8 cellular contexts compared by ENCODE assay signal in the genomic region with DNA sequence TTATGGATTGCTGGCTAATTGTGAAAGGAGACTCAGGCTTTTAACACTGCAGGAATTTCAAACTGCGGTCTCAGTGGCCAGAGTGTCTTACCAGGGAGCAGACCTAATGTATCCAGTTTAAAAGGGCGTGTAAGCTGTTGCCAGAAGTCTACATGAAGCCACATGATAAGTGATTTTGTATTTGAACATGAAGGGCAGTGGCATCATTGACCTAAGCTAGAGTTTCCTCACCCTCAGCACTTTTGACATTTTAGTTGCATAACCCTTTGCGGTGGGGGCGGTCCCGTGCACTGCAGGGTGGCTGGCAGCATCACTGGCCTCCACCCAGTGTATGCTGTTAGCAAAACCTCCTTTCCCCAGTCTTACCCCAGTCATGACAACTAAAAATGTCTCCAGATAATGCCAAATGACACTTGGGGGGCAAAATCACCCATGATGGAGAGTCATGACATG. TPM values are rescaled to one million over a fixed set of nuclear protein-coding genes. Genes with fewer than 3 reads are reported as not detected.
DNase-seq lines count a peak whose midpoint lies in the region; ATAC-seq and TF ChIP-seq lines count a peak whose summit lies in the region.

No MANE protein-coding gene starts in this region.

- H3K9ac ChIP-seq in MM.1S (ENCODE audit: low read length) (no peak overlapping the region), SK-N-SH (no peak overlapping the region)

- H2AFZ ChIP-seq in MM.1S (ENCODE audit: low read length) (no peak overlapping the region), SK-N-SH (ENCODE audit: low read depth) (no peak overlapping the region)

- no peak for TF ChIP-seq RAD21 in SK-N-SH (IDR thresholded peaks at IDR 0.05; ENCODE audit: low read length)

- H3K4me3 Mint-ChIP-seq in activated naive CD4-positive, alpha-beta T cell treated with anti-CD3 and anti-CD28 coated beads, Interleukin-2, amount 50 U/mL, for 24 hours = peak overlapping the region; percentile 42

- peaks cover 96% of the 10 kb centered on the region for H3K4me1 Mint-ChIP-seq in activated naive CD4-positive, alpha-beta T cell treated with anti-CD3 and anti-CD28 coated beads, Interleukin-2, amount 50 U/mL, for 24 hours

- 92% methylated on average over 5 of the region's 5 CpGs for WGBS in SK-N-SH (ENCODE audit: low lambda C conversion rate)

- H3K4me3 ChIP-seq in DOHH2 (ENCODE audit: low read length) = peak overlapping the region; percentile 29
- H3K4me3 ChIP-seq in MM.1S (ENCODE audit: low read length) = no peak overlapping the region
- H3K4me3 ChIP-seq in muscle layer of duodenum (ENCODE audit: low read depth in 1 of 2, low read length in 2 of 2) = no peak overlapping the region
- H3K4me3 ChIP-seq in SK-N-SH (ENCODE audit: low read depth in 2 of 2, low read length in 1 of 2) = no peak overlapping the region

- TF ChIP-seq CTCF in DOHH2 (IDR thresholded peaks at IDR 0.05; ENCODE audit: low read depth, low read length, poor library complexity, severe bottlenecking) = no peak
- no peak for TF ChIP-seq CTCF in MM.1S (IDR thresholded peaks at IDR 0.05; ENCODE audit: low read length)
- no peak for TF ChIP-seq CTCF in SK-N-SH (IDR thresholded peaks at IDR 0.05)

- H3K27ac ChIP-seq in DOHH2 (ENCODE audit: low read depth, low read length) (peak overlapping the region; percentile 24; the same call in 1 of the 2 replicates), MM.1S (ENCODE audit: low read length) (peak overlapping the region; percentile 12; the same call in 1 of the 2 replicates), muscle layer of duodenum (ENCODE audit: low read length) (peak overlapping the region; percentile 80), SK-N-SH (ENCODE audit: low read depth in 2 of 2, low read length in 1 of 2) (peak overlapping the region in 1 of 2 experiments; percentile 60; a peak in 1 of 4 replicates)

- H3K9me3 Mint-ChIP-seq in activated naive CD4-positive, alpha-beta T cell treated with anti-CD3 and anti-CD28 coated beads, Interleukin-2, amount 50 U/mL, for 24 hours = no peaks in the 10 kb centered on the region

- H3K27me3 ChIP-seq in DOHH2 (ENCODE audit: control insufficient read depth, low read length) (no peaks in the 10 kb centered on the region), MM.1S (replicated peaks; ENCODE audit: insufficient read depth, low read length) (no peaks in the 10 kb centered on the region), muscle layer of duodenum (ENCODE audit: low read depth, low read length) (no peaks in the 10 kb centered on the region), SK-N-SH (ENCODE audit: insufficient read depth) (no peaks in the 10 kb centered on the region)

- ATAC-seq in GM21526 (IDR thresholded peaks at IDR 0.05; ENCODE audit: low FRiP score, unreplicated experiment) = peak; percentile 73

- H3K9me3 ChIP-seq in DOHH2 (ENCODE audit: control insufficient read depth, insufficient read depth, low read length) (no peaks in the 10 kb centered on the region), MM.1S (replicated peaks; ENCODE audit: insufficient read depth, low read length) (no peaks in the 10 kb centered on the region), muscle layer of duodenum (ENCODE audit: control insufficient read depth in 1 of 2, low read length in 2 of 2) (no peaks in the 10 kb centered on the region), SK-N-SH (no peaks in the 10 kb centered on the region)

- H4K20me1 ChIP-seq in DOHH2 (ENCODE audit: control insufficient read depth, insufficient read depth, low read depth, low read length) (peaks cover 50% of the 10 kb centered on the region), MM.1S (ENCODE audit: insufficient read depth, low read length) (no peaks in the 10 kb centered on the region), SK-N-SH (ENCODE audit: insufficient read depth) (peaks cover 5% of the 10 kb centered on the region; the same call in 1 of the 2 replicates)

- DNase-seq in MM.1S = no peak
- DNase-seq in NCI-H526 treated with DMSO at 0.1 percent for 48 hours (lab: John Stamatoyannopoulos, UW) = no peak
- DNase-seq in NCI-H1092 treated with DMSO at 0.1 percent for 48 hours (lab: John Stamatoyannopoulos, UW) = no peak
- no peak for DNase-seq in SK-N-SH

- H3K4me2 ChIP-seq in DOHH2 (ENCODE audit: low read length) (peak overlapping the region; percentile 58), MM.1S (ENCODE audit: low read depth, low read length) (0 out of 2 replicates have a peak overlapping the region, but pooled peaks have one; percentile 20), SK-N-SH (no peak overlapping the region)

- H3K79me2 ChIP-seq in DOHH2 (ENCODE audit: control insufficient read depth, low read length) (no peaks in the 10 kb centered on the region), MM.1S (ENCODE audit: low read length) (no peaks in the 10 kb centered on the region), SK-N-SH (ENCODE audit: insufficient read depth) (no peaks in the 10 kb centered on the region)

- CTCF ChIA-PET in SK-N-SH (lab: Yijun Ruan, JAX) = interaction anchor here (1.1 to 7.8 kb wide), 3 partner anchors 12 to 155 kb away, joined by 3 to 38 read pairs (median 25); no protein-coding TSS in a partner anchor

- peak overlapping the region; percentile 93 for H3K27ac Mint-ChIP-seq in activated naive CD4-positive, alpha-beta T cell treated with anti-CD3 and anti-CD28 coated beads, Interleukin-2, amount 50 U/mL, for 24 hours

- H3K27me3 Mint-ChIP-seq in activated naive CD4-positive, alpha-beta T cell treated with anti-CD3 and anti-CD28 coated beads, Interleukin-2, amount 50 U/mL, for 24 hours = no peaks in the 10 kb centered on the region

- H3K9me2 ChIP-seq in DOHH2 (replicated peaks; ENCODE audit: control insufficient read depth, low read length) = no peaks in the 10 kb centered on the region
- H3K9me2 ChIP-seq in MM.1S (replicated peaks; ENCODE audit: insufficient read depth, low read length) = no peaks in the 10 kb centered on the region
- H3K9me2 ChIP-seq in SK-N-SH = no peaks in the 10 kb centered on the region

- peaks cover 4% of the 10 kb centered on the region for H3K36me3 Mint-ChIP-seq in activated naive CD4-positive, alpha-beta T cell treated with anti-CD3 and anti-CD28 coated beads, Interleukin-2, amount 50 U/mL, for 24 hours

- no peak for TF ChIP-seq EP300 in SK-N-SH (IDR thresholded peaks at IDR 0.05; ENCODE audit: borderline replicate concordance in 1 of 2, low read depth in 1 of 2, low read length in 1 of 2)

- peaks cover 33% of the 10 kb centered on the region for H3K4me1 ChIP-seq in DOHH2 (ENCODE audit: control insufficient read depth, low read length)
- H3K4me1 ChIP-seq in MM.1S (ENCODE audit: low read length) = peaks cover 10% of the 10 kb centered on the region
- peaks cover 6 to 13% of the 10 kb centered on the region in 2 donors for H3K4me1 ChIP-seq in muscle layer of duodenum (ENCODE audit: control insufficient read depth in 1 of 2, insufficient read depth in 2 of 2, low read length in 2 of 2)
- H3K4me1 ChIP-seq in SK-N-SH (ENCODE audit: control insufficient read depth in 1 of 2, insufficient read depth in 2 of 2, low read depth in 1 of 2, low read length in 1 of 2) = peaks cover 6 to 7% of the 10 kb centered on the region in 2 experiments; a peak in 3 of 4 replicates

- H3K36me3 ChIP-seq in DOHH2 (ENCODE audit: control insufficient read depth, low read length) = peaks cover 12% of the 10 kb centered on the region
- no peaks in the 10 kb centered on the region for H3K36me3 ChIP-seq in MM.1S (replicated peaks; ENCODE audit: insufficient read depth, low read length)
- H3K36me3 ChIP-seq in muscle layer of duodenum (ENCODE audit: control insufficient read depth in 1 of 2, insufficient read depth in 2 of 2, low read length in 2 of 2) = no peaks in the 10 kb centered on the region
- H3K36me3 ChIP-seq in SK-N-SH (replicated peaks in 1 of 2; ENCODE audit: control insufficient read depth in 1 of 2, insufficient read depth in 2 of 2, low read length in 1 of 2) = peaks cover 0 to 8% of the 10 kb centered on the region in 2 experiments

- POLR2A ChIA-PET in SK-N-SH (lab: Yijun Ruan, JAX) = no interaction called here

- H3F3A ChIP-seq in DOHH2 (ENCODE audit: control insufficient read depth, insufficient read depth) (peaks cover 15% of the 10 kb centered on the region), MM.1S (ENCODE audit: insufficient read depth, low read length) (no peaks in the 10 kb centered on the region), SK-N-SH (replicated peaks; ENCODE audit: insufficient read depth) (peaks cover 11% of the 10 kb centered on the region)

TF ChIP-seq in SK-N-SH, 30 proteins besides CTCF, POLR2A, EP300 and RAD21:
- TF ChIP-seq RXRA (IDR thresholded peaks at IDR 0.05; ENCODE audit: borderline replicate concordance, low read depth) (no peak), YY1 (IDR thresholded peaks at IDR 0.05; ENCODE audit: low read depth) (no peak), POLR2AphosphoS5 (IDR thresholded peaks at IDR 0.05; ENCODE audit: low read depth, low read length) (no peak), ELF1 (IDR thresholded peaks at IDR 0.05) (no peak), TCF12 (IDR thresholded peaks at IDR 0.05) (no peak), JUND (IDR thresholded peaks at IDR 0.05) (no peak), MEF2A (IDR thresholded peaks at IDR 0.05; ENCODE audit: borderline replicate concordance, low read depth) (no peak), TEAD4 (IDR thresholded peaks at IDR 0.05; ENCODE audit: borderline replicate concordance, insufficient read depth) (no peak), NFIC (IDR thresholded peaks at IDR 0.05; ENCODE audit: borderline replicate concordance) (no peak), TAF1 (IDR thresholded peaks at IDR 0.05; ENCODE audit: borderline replicate concordance, low read depth, low read length) (no peak), SIN3A (IDR thresholded peaks at IDR 0.05; ENCODE audit: borderline replicate concordance, low read depth, low read length) (no peak), USF1 (IDR thresholded peaks at IDR 0.05; ENCODE audit: borderline replicate concordance, low read depth) (no peak), FOXM1 (IDR thresholded peaks at IDR 0.05; ENCODE audit: low read depth) (no peak), SMC3 (IDR thresholded peaks at IDR 0.05; ENCODE audit: low read depth, low read length) (no peak)

RNA-seq across cellular contexts. Expression of gene GPR18, which starts 23.7 kb away (rescaled TPM):
- not detected in 2 replicates for polyA plus RNA-seq in SK-N-SH (2012; rRNA removed)
- polyA plus RNA-seq in SK-N-SH (2012; cell fraction: cytosol; rRNA removed) = not detected in 2 replicates
- not detected in 2 replicates for polyA plus RNA-seq in SK-N-SH (2012; cell fraction: nucleus; rRNA removed)

RNA-seq across cellular contexts. Expression of gene GPR183, which starts 25.4 kb away (rescaled TPM):
- 0.07 and 0.10 TPM in 2 replicates for polyA plus RNA-seq in SK-N-SH (2012; rRNA removed)
- 0.03 and 0.24 TPM in 2 replicates for polyA plus RNA-seq in SK-N-SH (2012; cell fraction: cytosol; rRNA removed)
- 0.10 TPM in 1 of 2 replicates, not detected in the other for polyA plus RNA-seq in SK-N-SH (2012; cell fraction: nucleus; rRNA removed)
